In the genomic region with DNA sequence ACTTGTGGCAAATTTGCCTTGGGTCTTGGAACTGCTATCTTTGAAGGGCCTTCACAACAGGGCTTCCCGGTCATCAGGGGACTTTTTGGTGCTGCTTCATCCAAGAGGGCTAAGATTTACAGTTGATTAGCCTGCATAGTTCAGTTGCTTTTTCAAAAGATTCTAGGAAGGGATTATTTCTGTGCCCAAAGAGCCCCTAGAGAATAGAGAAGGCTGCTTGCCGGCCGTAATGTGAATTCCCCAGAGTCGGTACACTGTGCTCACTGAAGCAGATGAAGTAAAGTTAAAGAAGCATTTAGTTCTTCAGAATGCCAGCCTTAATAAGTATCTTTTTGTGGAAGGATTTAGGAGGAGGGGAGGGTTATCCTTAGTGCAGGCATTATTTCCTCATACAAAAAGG, we compare ENCODE assay signal across 18 cellular contexts. TPM values are rescaled to one million over a fixed set of nuclear protein-coding genes. Genes with fewer than 3 reads are reported as not detected.
"Had no signal": no experiment of that assay in that cellular context is flagged by ENCODE, and none has a peak within 500 bp of the region (broad histone marks: within the 10 kb centered on the region; RNA-seq: fewer than 3 reads in every experiment).

No MANE protein-coding gene starts in this region.

- H3K36me3 ChIP-seq: esophagus squamous epithelium, left lung, ovary, tibial nerve had no signal

- H3K27me3 Mint-ChIP-seq: activated CD4-positive, alpha-beta memory T cell treated with anti-CD3 and anti-CD28 coated beads for 36 hours; activated naive CD8-positive, alpha-beta T cell had no signal

- H3K27ac ChIP-seq: dorsolateral prefrontal cortex, esophagus squamous epithelium, foreskin keratinocyte, left lung, ovary, tibial nerve, VCaP had no signal

- H3K9me3 ChIP-seq: esophagus squamous epithelium, left lung, ovary, tibial nerve had no signal

- H3K9me3 Mint-ChIP-seq: activated CD4-positive, alpha-beta memory T cell treated with anti-CD3 and anti-CD28 coated beads for 36 hours; activated T-cell treated with anti-CD3 and anti-CD28 coated beads, Interleukin-2, amount 50 U/mL, for 4 hours had no signal

- H3K27ac Mint-ChIP-seq: activated CD4-positive, alpha-beta memory T cell treated with anti-CD3 and anti-CD28 coated beads for 36 hours; activated naive CD8-positive, alpha-beta T cell; memory B cell; natural killer cell treated with Interleukin-12 subunit alpha and Interleukin-12 subunit beta and Interleukin-15 and Interleukin-18, amount 100 ng/mL, for 72 hours had no signal

- H3K4me1 Mint-ChIP-seq: memory B cell had no signal

- H3K4me3 Mint-ChIP-seq: activated CD4-positive, alpha-beta memory T cell treated with anti-CD3 and anti-CD28 coated beads for 36 hours; activated naive CD8-positive, alpha-beta T cell; activated T-cell treated with anti-CD3 and anti-CD28 coated beads, Interleukin-2, amount 50 U/mL, for 4 hours; memory B cell; natural killer cell treated with Interleukin-12 subunit alpha and Interleukin-12 subunit beta and Interleukin-15 and Interleukin-18, amount 100 ng/mL, for 72 hours had no signal

- DNase-seq: activated CD4-positive, alpha-beta memory T cell treated with anti-CD3 and anti-CD28 coated beads for 36 hours; activated effector memory CD4-positive, alpha-beta T cell treated with anti-CD3 and anti-CD28 coated beads, Interleukin-2, amount 50 U/mL, for 16 hours; activated T-cell treated with anti-CD3 and anti-CD28 coated beads, Interleukin-2, amount 50 U/mL, for 4 hours; amygdala; dorsolateral prefrontal cortex; esophagus squamous epithelium; left lung; ovary; right cardiac atrium; small intestine; T1000 had no signal

- FAIRE-seq: bronchial epithelial cell, small intestine had no signal

- H3K4me3 ChIP-seq: dorsolateral prefrontal cortex, esophagus squamous epithelium, left lung, ovary, tibial nerve had no signal

- H3K27me3 ChIP-seq: esophagus squamous epithelium, foreskin keratinocyte, left lung, ovary, tibial nerve had no signal

- H3K4me1 ChIP-seq: esophagus squamous epithelium, foreskin keratinocyte, left lung, tibial nerve had no signal

- ATAC-seq: activated T-cell treated with anti-CD3 and anti-CD28 coated beads, Interleukin-2, amount 50 U/mL, for 4 hours; foreskin keratinocyte; left lung; natural killer cell treated with Interleukin-12 subunit alpha and Interleukin-12 subunit beta and Interleukin-15 and Interleukin-18, amount 100 ng/mL, for 72 hours; right cardiac atrium had no signal

- H3K36me3 Mint-ChIP-seq: activated CD4-positive, alpha-beta memory T cell treated with anti-CD3 and anti-CD28 coated beads for 36 hours; activated naive CD8-positive, alpha-beta T cell; memory B cell; natural killer cell treated with Interleukin-12 subunit alpha and Interleukin-12 subunit beta and Interleukin-15 and Interleukin-18, amount 100 ng/mL, for 72 hours had no signal

RNA-seq across cellular contexts. Expression of gene ANOS1, which starts 47.7 kb away (rescaled TPM):
- total RNA-seq: activated CD4-positive, alpha-beta memory T cell treated with anti-CD3 and anti-CD28 coated beads for 36 hours; natural killer cell treated with Interleukin-12 subunit alpha and Interleukin-12 subunit beta and Interleukin-15 and Interleukin-18, amount 100 ng/mL, for 72 hours had no signal
